Comparison of ENCODE assay signal across 8 cellular contexts in the genomic region with DNA sequence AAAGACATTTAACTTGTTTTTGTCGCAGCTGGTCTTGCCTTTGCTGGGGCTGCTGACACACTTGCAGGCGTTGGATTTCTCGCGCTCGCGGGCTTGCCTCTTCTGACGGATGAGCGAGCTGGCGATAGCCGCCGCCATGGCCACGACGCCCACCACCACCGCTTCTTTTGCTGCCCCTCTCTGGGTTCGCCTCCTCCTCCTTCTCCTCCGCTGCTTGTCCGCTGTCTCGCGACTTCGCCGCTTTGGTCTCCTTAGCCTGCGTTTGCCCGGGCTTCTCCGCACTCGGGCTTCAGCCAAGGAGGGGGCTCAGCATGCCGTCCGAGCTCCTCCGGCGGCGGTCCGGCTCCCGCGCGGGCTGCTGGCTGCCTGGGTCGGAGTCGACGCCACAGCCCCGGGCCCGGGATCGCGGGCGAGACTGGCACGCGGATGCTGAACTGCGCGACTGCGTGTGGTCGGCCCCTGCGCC. TPM values are rescaled to one million over a fixed set of nuclear protein-coding genes. Genes with fewer than 3 reads are reported as not detected.
DNase-seq lines count a peak whose midpoint lies in the region; ATAC-seq lines count a peak whose summit lies in the region.

No MANE protein-coding gene starts in this region.

- H3K36me3 ChIP-seq in SJSA1 (no peaks in the 10 kb centered on the region), rectal smooth muscle tissue (ENCODE audit: control insufficient read depth, insufficient read depth, low read length) (no peaks in the 10 kb centered on the region)

- ATAC-seq in GM21515 (IDR thresholded peaks at IDR 0.05; ENCODE audit: unreplicated experiment), result no peak

- H3K27me3 ChIP-seq in SJSA1 (replicated peaks), result peaks cover 11% of the 10 kb centered on the region
- peaks cover 9% of the 10 kb centered on the region for H3K27me3 ChIP-seq in rectal smooth muscle tissue (ENCODE audit: control insufficient read depth, insufficient read depth, low read length)

- H3K4me1 ChIP-seq in SJSA1 (replicated peaks), result 0 out of 2 replicates have a peak, but pooled peaks cover 4% of the 10 kb centered on the region
- no peaks in the 10 kb centered on the region for H3K4me1 ChIP-seq in rectal smooth muscle tissue (ENCODE audit: control insufficient read depth, insufficient read depth, low read length)

- peak; percentile 69 for DNase-seq in ELF-1 (ENCODE audit: low read depth, low spot score)
- DNase-seq in SJSA1 (ENCODE audit: low read depth in 1 of 2, low spot score in 2 of 2), result peak in 1 of 2 experiments; percentile 0
- no peak for DNase-seq in stimulated activated naive CD4-positive, alpha-beta T cell (lab: John Stamatoyannopoulos, UW)
- no peak for DNase-seq in SW 1271 (lab: John Stamatoyannopoulos, UW)
- DNase-seq in COR-L47 (lab: John Stamatoyannopoulos, UW), result no peak

- H3K9ac ChIP-seq in rectal smooth muscle tissue (ENCODE audit: low read length), result no peak overlapping the region

- H3K4me3 ChIP-seq in SJSA1 (0 out of 2 replicates have a peak overlapping the region, but pooled peaks have one; percentile 16), iPS-11a (ENCODE audit: low read depth, low read length) (peak overlapping the region; percentile 61), rectal smooth muscle tissue (ENCODE audit: low read length) (peak overlapping the region; percentile 71)

- H3K27ac ChIP-seq in SJSA1, result no peak overlapping the region
- H3K27ac ChIP-seq in rectal smooth muscle tissue (ENCODE audit: low read depth, low read length), result no peak overlapping the region

- no peaks in the 10 kb centered on the region for H3K9me3 ChIP-seq in SJSA1 (replicated peaks)

RNA-seq across cellular contexts. Expression of a gene that starts 0.6 kb away (rescaled TPM):
- 5.0 and 7.0 TPM in 2 replicates for total RNA-seq in SJSA1 (2014; rRNA removed; shearing (Covaris generic))

Comparison
In these comparisons a context has a peak if more than half of its experiments do, and no peak if none do; other contexts are left out.
1. H3K4me3 ChIP-seq: peak in every context shown above with its lines; median percentile 71 in rectal smooth muscle tissue; 61 in iPS-11a; 16 in SJSA1.